11 cellular contexts compared by ENCODE assay signal in the genomic region with DNA sequence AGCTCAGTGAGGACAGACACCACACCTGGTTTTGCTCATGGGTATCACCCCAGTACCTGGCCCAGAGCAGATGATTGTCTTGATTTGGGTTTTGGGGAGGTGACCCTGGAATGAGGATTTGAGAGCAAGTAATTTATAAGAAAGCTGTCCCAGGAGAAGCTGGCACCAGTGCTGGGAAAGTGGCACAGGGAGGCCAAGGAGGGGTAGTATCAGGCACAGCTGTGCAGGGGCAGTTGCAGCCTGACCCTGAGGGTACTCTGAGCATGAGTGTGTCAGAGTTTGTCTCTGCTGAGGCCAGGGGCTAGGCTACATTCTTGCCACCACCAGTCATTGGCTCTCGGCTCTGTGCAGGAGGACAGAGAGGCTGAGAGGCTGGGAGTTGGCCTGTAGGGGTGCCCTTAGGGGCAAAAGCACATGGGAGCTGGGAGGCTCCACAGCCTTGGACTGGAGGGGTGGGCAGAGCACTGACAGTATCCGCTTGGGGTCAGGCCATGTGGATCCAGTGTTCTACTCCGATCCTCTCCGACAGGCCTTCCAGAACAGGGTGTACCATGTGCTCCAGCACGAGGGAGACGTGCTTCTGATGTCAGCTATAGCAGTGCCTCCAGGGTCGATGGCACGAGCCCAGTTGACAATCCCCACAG.
"Had no signal": no experiment of that assay in that cellular context is flagged by ENCODE, and none has a peak within 500 bp of the region (broad histone marks: within the 10 kb centered on the region; RNA-seq: fewer than 3 reads in every experiment).

No MANE protein-coding gene starts in this region.

- H3K36me3 ChIP-seq: ascending aorta, breast epithelium, gastroesophageal sphincter, transverse colon had no signal

- DNase-seq: activated B cell treated with CpG ODN at 0.5 μM for 24 hours; activated naive CD4-positive, alpha-beta T cell treated with anti-CD3 and anti-CD28 coated beads, Interleukin-2, amount 10 ng/mL, durations not matched to agents 7 days and 5 days; stimulated activated CD4-positive, alpha-beta T cell treated with anti-CD3 and anti-CD28 coated beads, Interleukin-2, amount 100 ng/mL, for 48 hours; stimulated activated naive B cell treated with anti-CD40 and anti-IgM and Interleukin-4, amounts not matched to agents 10 μg/mL and 1 μg/mL and 100 μg/mL, for 72 hours; T-helper 2 cell; transverse colon had no signal

- ATAC-seq: activated T-helper 17 cell treated with anti-CD3 and anti-CD28 coated beads, Interleukin-2, amount 50 U/mL, for 72 hours; gastroesophageal sphincter; left lobe of liver; stimulated activated naive B cell treated with anti-CD40 and anti-IgM and Interleukin-4, amounts not matched to agents 10 μg/mL and 1 μg/mL and 100 μg/mL, for 72 hours had no signal

- H3K27ac ChIP-seq: ascending aorta, breast epithelium, gastroesophageal sphincter, transverse colon had no signal

- H3K4me3 ChIP-seq: ascending aorta, breast epithelium, gastroesophageal sphincter, transverse colon had no signal

- H3K9me3 ChIP-seq: ascending aorta, breast epithelium, gastroesophageal sphincter, transverse colon had no signal

- H3K27me3 ChIP-seq: ascending aorta, transverse colon had no signal

- H3K4me1 ChIP-seq: ascending aorta, breast epithelium, gastroesophageal sphincter, transverse colon had no signal
